In the genomic region with DNA sequence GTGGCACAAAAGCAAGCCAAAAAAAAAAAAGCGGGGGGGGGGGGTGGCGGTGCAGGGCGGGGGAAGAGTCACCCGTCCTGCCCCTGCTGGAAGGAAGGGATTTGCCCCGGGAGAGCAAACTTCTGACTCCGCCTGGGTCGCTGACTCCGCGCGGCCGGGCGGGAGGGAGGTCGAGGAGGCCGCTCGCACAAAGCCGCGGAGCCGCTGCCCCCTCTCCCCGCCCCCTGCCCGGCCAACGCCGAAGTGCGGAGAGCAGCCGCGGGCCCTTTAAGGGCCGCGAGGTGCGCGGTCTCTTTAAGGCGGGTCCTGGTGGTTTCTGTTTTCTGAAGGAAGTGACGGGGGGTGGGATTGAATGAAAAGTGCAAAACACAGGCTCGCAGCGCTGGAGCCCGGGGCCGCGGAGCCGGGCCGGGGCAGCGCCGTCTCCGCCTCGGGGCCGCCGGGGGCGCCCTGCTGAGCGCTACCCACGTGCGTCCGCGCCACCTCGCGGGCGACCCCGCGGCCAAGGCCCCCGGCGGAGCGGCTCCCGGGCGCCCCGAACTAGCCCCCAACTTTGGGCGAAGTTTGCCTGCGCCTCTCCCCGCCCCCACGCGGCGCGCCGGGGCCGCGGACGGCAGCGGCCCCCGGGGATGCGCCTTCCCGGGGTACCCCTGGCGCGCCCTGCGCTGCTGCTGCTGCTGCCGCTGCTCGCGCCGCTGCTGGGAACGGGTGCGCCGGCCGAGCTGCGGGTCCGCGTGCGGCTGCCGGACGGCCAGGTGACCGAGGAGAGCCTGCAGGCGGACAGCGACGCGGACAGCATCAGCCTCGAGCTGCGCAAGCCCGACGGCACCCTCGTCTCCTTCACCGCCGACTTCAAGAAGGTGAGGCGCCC, we compare ENCODE assay signal across 8 cellular contexts. TPM values are rescaled to one million over a fixed set of nuclear protein-coding genes. Genes with fewer than 3 reads are reported as not detected.
DNase-seq lines count a peak whose midpoint lies in the region; ATAC-seq and TF ChIP-seq lines count a peak whose summit lies in the region.

TSS of gene OAF (plus strand) at position 382 of the 871 bp plus-strand sequence. CDS start at position 630, 248 bp downstream.

- peak within 1 kb of the TSS; percentile 86 for H3K4me3 Mint-ChIP-seq in activated naive CD8-positive, alpha-beta T cell treated with anti-CD3 and anti-CD28 coated beads, Interleukin-2, amount 50 U/mL, for 24 hours

- peak; percentile 34 for DNase-seq in HS-27A (ENCODE audit: low read depth)
- DNase-seq in SK-N-SH, result peak; percentile 90
- DNase-seq in activated naive CD8-positive, alpha-beta T cell treated with anti-CD3 and anti-CD28 coated beads, Interleukin-2, amount 50 U/mL, for 24 hours, result peak; percentile 62
- peak; percentile 89 to 92 for DNase-seq in cardiac muscle cell (ENCODE audit: low read depth in 1 of 2, low spot score in 1 of 2)
- peak; percentile 59 to 66 for DNase-seq in trophoblast cell
- peak; percentile 51 to 73 for DNase-seq in tibial nerve (ENCODE audit: low spot score in 2 of 2)

- CTCF ChIA-PET in SK-N-SH (lab: Yijun Ruan, JAX), result interaction anchor here (0.7 to 10.3 kb wide), 3 partner anchors 9 to 29 kb away, joined by 4 to 111 read pairs (median 4); no protein-coding TSS in a partner anchor

- H4K20me1 ChIP-seq in SK-N-SH (ENCODE audit: insufficient read depth), result no peaks in the 10 kb centered on the region

- H4K91ac ChIP-seq in trophoblast cell (ENCODE audit: low read depth, low read length), result no peak within 1 kb of the TSS

- TF ChIP-seq RAD21 in SK-N-SH (IDR thresholded peaks at IDR 0.05; ENCODE audit: low read length), result no peak

- TF ChIP-seq CTCF in C4-2B (conservative IDR thresholded peaks at IDR 0.05) (no peak; the same call in 1 of the 2 replicates), SK-N-SH (IDR thresholded peaks at IDR 0.05) (peak; percentile 28; the same call in 1 of the 2 replicates), cardiac muscle cell (IDR thresholded peaks at IDR 0.05; ENCODE audit: low read depth, low read length) (no peak), tibial nerve (IDR thresholded peaks at IDR 0.05) (peak in 4 of 5 experiments; percentile 13 to 67 (median 38))

- no peak within 1 kb of the TSS for H3K23ac ChIP-seq in trophoblast cell (ENCODE audit: low read length)

- H3K4ac ChIP-seq in trophoblast cell (ENCODE audit: low read depth, low read length), result no peak within 1 kb of the TSS

- peaks cover 13% of the 10 kb centered on the region for H3K4me1 Mint-ChIP-seq in activated naive CD8-positive, alpha-beta T cell treated with anti-CD3 and anti-CD28 coated beads, Interleukin-2, amount 50 U/mL, for 24 hours

- H3K36me3 Mint-ChIP-seq in activated naive CD8-positive, alpha-beta T cell treated with anti-CD3 and anti-CD28 coated beads, Interleukin-2, amount 50 U/mL, for 24 hours (ENCODE audit: low read depth), result no peaks in the 10 kb centered on the region

- peak within 1 kb of the TSS; percentile 28 for H4K8ac ChIP-seq in trophoblast cell (ENCODE audit: low read depth, low read length)

- H3K4me2 ChIP-seq in SK-N-SH, result peak within 1 kb of the TSS; percentile 80
- H3K4me2 ChIP-seq in trophoblast cell (ENCODE audit: low read length), result peak within 1 kb of the TSS; percentile 96

- POLR2A ChIA-PET in SK-N-SH (lab: Yijun Ruan, JAX), result no interaction called here

- H3K36me3 ChIP-seq in SK-N-SH (replicated peaks in 1 of 2; ENCODE audit: control insufficient read depth in 1 of 2, insufficient read depth in 2 of 2, low read length in 1 of 2), result no peaks in the 10 kb centered on the region
- H3K36me3 ChIP-seq in cardiac muscle cell, result no peaks in the 10 kb centered on the region
- H3K36me3 ChIP-seq in trophoblast cell (ENCODE audit: control insufficient read depth in 1 of 2, insufficient read depth in 2 of 2, low read length in 2 of 2), result no peaks in the 10 kb centered on the region
- H3K36me3 ChIP-seq in tibial nerve, result peaks cover 0 to 10% (median 0%) of the 10 kb centered on the region in 3 donors

- H3K4me1 ChIP-seq in SK-N-SH (ENCODE audit: control insufficient read depth in 1 of 2, insufficient read depth in 2 of 2, low read depth in 1 of 2, low read length in 1 of 2) (peaks cover 16 to 33% of the 10 kb centered on the region in 2 experiments; a peak in 3 of 4 replicates), cardiac muscle cell (ENCODE audit: low read depth) (no peaks in the 10 kb centered on the region), trophoblast cell (ENCODE audit: control insufficient read depth in 1 of 2, insufficient read depth in 2 of 2, low read length in 2 of 2) (peaks cover 7 to 14% of the 10 kb centered on the region in 2 experiments), tibial nerve (peaks cover 0 to 69% (median 45%) of the 10 kb centered on the region in 4 donors)

- H3K79me1 ChIP-seq in trophoblast cell (ENCODE audit: low read length), result no peaks in the 10 kb centered on the region

- no peaks in the 10 kb centered on the region for H3K9me3 Mint-ChIP-seq in activated naive CD8-positive, alpha-beta T cell treated with anti-CD3 and anti-CD28 coated beads, Interleukin-2, amount 50 U/mL, for 24 hours

- WGBS in SK-N-SH (ENCODE audit: low lambda C conversion rate), result 2% methylated on average over 9 of the region's 106 CpGs
- WGBS in trophoblast cell (ENCODE audit: extremely low coverage, insufficient coverage, insufficient read length), result no CpG with 5 or more reads among the region's 106 CpGs
- 0 to 1% methylated on average over 65 to 87 of the region's 106 CpGs for WGBS in tibial nerve, 2 donors

- peaks cover 23% of the 10 kb centered on the region for H3K27me3 Mint-ChIP-seq in activated naive CD8-positive, alpha-beta T cell treated with anti-CD3 and anti-CD28 coated beads, Interleukin-2, amount 50 U/mL, for 24 hours

- H3K27ac ChIP-seq in C4-2B (peak within 1 kb of the TSS; percentile 67), SK-N-SH (ENCODE audit: low read depth in 2 of 2, low read length in 1 of 2) (peak within 1 kb of the TSS in 1 of 2 experiments; percentile 40; a peak in 1 of 4 replicates), cardiac muscle cell (no peak within 1 kb of the TSS), trophoblast cell (ENCODE audit: low read depth, low read length) (no peak within 1 kb of the TSS), tibial nerve (peak within 1 kb of the TSS; percentile 80 to 92 (median 88))

- TF ChIP-seq EP300 in SK-N-SH (IDR thresholded peaks at IDR 0.05; ENCODE audit: borderline replicate concordance in 1 of 2, low read depth in 1 of 2, low read length in 1 of 2), result no peak
- peak in 1 of 2 donors; percentile 76 for TF ChIP-seq EP300 in tibial nerve (IDR thresholded peaks at IDR 0.05)

- no peaks in the 10 kb centered on the region for H3K9me3 ChIP-seq in SK-N-SH
- no peaks in the 10 kb centered on the region for H3K9me3 ChIP-seq in cardiac muscle cell (ENCODE audit: low read depth)
- H3K9me3 ChIP-seq in trophoblast cell (ENCODE audit: insufficient read depth, low read depth, low read length), result peaks cover 2% of the 10 kb centered on the region
- H3K9me3 ChIP-seq in tibial nerve, result no peaks in the 10 kb centered on the region

- H4K12ac ChIP-seq in trophoblast cell (ENCODE audit: low read depth, low read length), result no peak within 1 kb of the TSS

- H3K18ac ChIP-seq in trophoblast cell (ENCODE audit: low read length), result peak within 1 kb of the TSS; percentile 58

- H3K27me3 ChIP-seq in SK-N-SH (ENCODE audit: insufficient read depth) (no peaks in the 10 kb centered on the region), cardiac muscle cell (peaks cover 88% of the 10 kb centered on the region), trophoblast cell (ENCODE audit: insufficient read depth, low read length) (peaks cover 37% of the 10 kb centered on the region), tibial nerve (no peaks in the 10 kb centered on the region)

- H3K9ac ChIP-seq in SK-N-SH (peak within 1 kb of the TSS; percentile 31; the same call in 1 of the 2 replicates), trophoblast cell (ENCODE audit: low read length) (no peak within 1 kb of the TSS)

- H3K9me2 ChIP-seq in SK-N-SH, result no peaks in the 10 kb centered on the region

- TF ChIP-seq POLR2A in tibial nerve (IDR thresholded peaks at IDR 0.05), result peak; percentile 52 to 69

- no peak within 1 kb of the TSS for H2AK5ac ChIP-seq in trophoblast cell (ENCODE audit: low read length)

- H3K14ac ChIP-seq in trophoblast cell (ENCODE audit: low read length), result no peak within 1 kb of the TSS

- no peak within 1 kb of the TSS for H2BK120ac ChIP-seq in trophoblast cell (ENCODE audit: insufficient read depth, low read length, poor library complexity)

- H3K79me2 ChIP-seq in SK-N-SH (ENCODE audit: insufficient read depth), result no peaks in the 10 kb centered on the region
- H3K79me2 ChIP-seq in trophoblast cell (ENCODE audit: control insufficient read depth, insufficient read depth, low read length, poor library complexity), result no peaks in the 10 kb centered on the region

- no peak within 1 kb of the TSS for H2BK5ac ChIP-seq in trophoblast cell (ENCODE audit: low read depth, low read length, poor library complexity)

- H2AFZ ChIP-seq in SK-N-SH (ENCODE audit: low read depth) (peak within 1 kb of the TSS; percentile 79), trophoblast cell (ENCODE audit: insufficient read depth, low read length, poor library complexity) (peak within 1 kb of the TSS; percentile 56)

- peaks cover 2% of the 10 kb centered on the region for H3F3A ChIP-seq in SK-N-SH (replicated peaks; ENCODE audit: insufficient read depth)

- H3K4me3 ChIP-seq in SK-N-SH (ENCODE audit: low read depth in 2 of 2, low read length in 1 of 2), result peak within 1 kb of the TSS; percentile 68 to 69
- H3K4me3 ChIP-seq in cardiac muscle cell, result peak within 1 kb of the TSS; percentile 51
- peak within 1 kb of the TSS; percentile 66 for H3K4me3 ChIP-seq in trophoblast cell (ENCODE audit: low read depth, low read length)
- peak within 1 kb of the TSS; percentile 61 to 95 (median 84) for H3K4me3 ChIP-seq in tibial nerve

- no peak within 1 kb of the TSS for H2BK12ac ChIP-seq in trophoblast cell (ENCODE audit: low read length)

- peak within 1 kb of the TSS; percentile 78 for H3K27ac Mint-ChIP-seq in activated naive CD8-positive, alpha-beta T cell treated with anti-CD3 and anti-CD28 coated beads, Interleukin-2, amount 50 U/mL, for 24 hours

- ATAC-seq in GM19397 (IDR thresholded peaks at IDR 0.05; ENCODE audit: unreplicated experiment), result peak; percentile 82
- ATAC-seq in activated naive CD8-positive, alpha-beta T cell treated with anti-CD3 and anti-CD28 coated beads, Interleukin-2, amount 50 U/mL, for 24 hours, result peak; percentile 87

TF ChIP-seq in SK-N-SH, 30 proteins besides CTCF, POLR2A, EP300 and RAD21 (continues in another document):
- TF ChIP-seq GABPA (IDR thresholded peaks at IDR 0.05; ENCODE audit: low read depth) (peak; percentile 32; the same call in 1 of the 2 replicates), FOXJ3 (CRISPR knock-in tag; IDR thresholded peaks at IDR 0.05) (no peak)

RNA-seq across cellular contexts. Expression of gene OAF, which starts in this region (rescaled TPM):
- polyA plus RNA-seq in SK-N-SH (2012; rRNA removed), result 27.6 and 28.0 TPM in 2 replicates
- polyA plus RNA-seq in SK-N-SH (2012; cell fraction: cytosol; rRNA removed), result 13.8 and 20.5 TPM in 2 replicates
- 22.1 and 33.5 TPM in 2 replicates for polyA plus RNA-seq in SK-N-SH (2012; cell fraction: nucleus; rRNA removed)
- total RNA-seq in cardiac muscle cell, result 11.3 and 13.2 TPM in 2 replicates
- polyA plus RNA-seq in cardiac muscle cell, result 9.9 and 12.0 TPM in 2 replicates
- 15.2 and 18.2 TPM in 2 replicates for polyA plus RNA-seq in trophoblast cell (2013)
- 100 to 1,000 TPM in 3 of 4 donors, 10 to 100 TPM in 1; 74.7 to 192 (median 124) TPM for total RNA-seq in tibial nerve

Comparison
In these comparisons a context has a peak if more than half of its experiments do, and no peak if none do; other contexts are left out.
1. H3K27ac ChIP-seq: peak in C4-2B (single experiment) and tibial nerve (4 of 4); none in cardiac muscle cell (single experiment) and trophoblast cell (single experiment).
2. CTCF ChIP-seq: peak in SK-N-SH (single experiment) and tibial nerve (4 of 5); none in C4-2B (single experiment) and cardiac muscle cell (single experiment).
3. DNase-seq: peak in every context shown above with its lines; median percentile 90 in cardiac muscle cell; 90 in SK-N-SH; 62 in trophoblast cell; 62 in activated naive CD8-positive, alpha-beta T cell treated with anti-CD3 and anti-CD28 coated beads, Interleukin-2, amount 50 U/mL, for 24 hours; 62 in tibial nerve; 34 in HS-27A.
4. Peak in every context shown above with its lines, with median percentiles within 50 percentile points of each other: H3K4me3 ChIP-seq.